Comparison of ENCODE assay signal across 22 cellular contexts in the genomic region with DNA sequence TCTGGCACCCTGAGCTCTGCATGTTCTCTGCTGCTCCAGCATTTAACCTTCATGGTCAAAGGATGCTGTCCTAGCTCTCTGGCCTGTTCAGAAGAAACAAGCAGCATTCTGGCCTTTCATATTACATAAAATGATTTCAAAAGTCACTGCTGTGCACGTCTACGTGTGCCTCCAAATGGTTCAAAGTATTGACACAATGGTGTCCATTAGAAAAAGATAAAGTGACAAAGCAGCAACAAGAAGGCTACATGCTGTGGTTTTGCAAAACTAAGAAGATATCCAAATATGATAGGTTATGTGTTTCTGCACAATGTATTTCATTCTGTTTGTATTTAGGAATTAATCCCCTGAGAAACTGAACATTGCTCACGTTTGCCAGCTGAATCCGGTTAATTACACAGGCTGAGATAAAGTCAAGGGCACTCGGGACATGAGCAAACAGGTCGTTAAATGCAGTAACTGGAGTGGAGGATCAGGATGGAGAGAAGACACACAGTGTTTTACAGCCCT.
DNase-seq lines count a peak whose midpoint lies in the region; ATAC-seq and TF ChIP-seq lines count a peak whose summit lies in the region.
"Had no signal": no experiment of that assay in that cellular context is flagged by ENCODE, and none has a peak within 500 bp of the region (broad histone marks: within the 10 kb centered on the region; RNA-seq: fewer than 3 reads in every experiment).

No MANE protein-coding gene starts in this region.

- no peak overlapping the region for H3K4ac ChIP-seq in neuronal stem cell (ENCODE audit: low read length)

- intact Hi-C loops in Right ventricle myocardium superior (cut with DNase I): no loop called here
- intact Hi-C loops in spleen (cut with DNase I; ENCODE audit: low total_unique reads): no loop called here

- peaks cover 0 to 8% of the 10 kb centered on the region in 2 donors for H3K4me1 ChIP-seq in right atrium auricular region
- no peaks in the 10 kb centered on the region for H3K4me1 ChIP-seq in spleen
- peaks cover 0 to 2% of the 10 kb centered on the region in 2 donors for H3K4me1 ChIP-seq in neuronal stem cell (ENCODE audit: control insufficient read depth in 2 of 2, insufficient read depth in 1 of 2, low read depth in 1 of 2, low read length in 2 of 2)
- H3K4me1 ChIP-seq: uterus had no signal

- H3K27me3 Mint-ChIP-seq in T-helper 17 cell: peaks cover 14% of the 10 kb centered on the region

- TF ChIP-seq CTCF in right atrium auricular region (IDR thresholded peaks at IDR 0.05) (no peak), spleen (IDR thresholded peaks at IDR 0.05 in 8 of 11, conservative IDR thresholded peaks at IDR 0.05 in 3 of 11) (no peak)

- H2BK5ac ChIP-seq in neuronal stem cell (ENCODE audit: low read length): no peak overlapping the region

- no peak overlapping the region for H3K9ac ChIP-seq in neuronal stem cell (ENCODE audit: low read depth, low read length, poor library complexity)
- H3K9ac ChIP-seq: KMS-11 had no signal

- H3K18ac ChIP-seq in neuronal stem cell (ENCODE audit: low read length): no peak overlapping the region

- H3K27ac ChIP-seq in right atrium auricular region (no peak overlapping the region), spleen (no peak overlapping the region), neuronal stem cell (replicated peaks; ENCODE audit: low read length) (no peak overlapping the region)
- H3K27ac ChIP-seq: coronary artery, KMS-11, SK-N-MC, uterus had no signal

- ATAC-seq in Right ventricle myocardium superior (ENCODE audit: poor library complexity) (peak; percentile 57), T-helper 17 cell (no peak)
- ATAC-seq: left ventricle myocardium superior; stimulated activated naive CD8-positive, alpha-beta T cell treated with anti-CD3 and anti-CD28 coated beads, Interleukin-15, amount 100 ng/mL, for 72 hours had no signal

- no peak overlapping the region for H2BK12ac ChIP-seq in neuronal stem cell (ENCODE audit: low read length)

- no peak overlapping the region for H2AK5ac ChIP-seq in neuronal stem cell (ENCODE audit: low read depth, low read length)

- H3K36me3 ChIP-seq in right atrium auricular region (no peaks in the 10 kb centered on the region), spleen (no peaks in the 10 kb centered on the region), neuronal stem cell (replicated peaks in 1 of 2; ENCODE audit: control insufficient read depth in 2 of 2, insufficient read depth in 2 of 2, low read length in 2 of 2) (no peaks in the 10 kb centered on the region)
- H3K36me3 ChIP-seq: uterus had no signal

- no peak overlapping the region for H3K27ac Mint-ChIP-seq in T-helper 17 cell
- H3K27ac Mint-ChIP-seq: CD4-positive, alpha-beta memory T cell; stimulated activated naive CD8-positive, alpha-beta T cell treated with anti-CD3 and anti-CD28 coated beads, Interleukin-15, amount 100 ng/mL, for 72 hours had no signal

- no peak for TF ChIP-seq POLR2A in spleen (IDR thresholded peaks at IDR 0.05)

- H3K36me3 Mint-ChIP-seq in T-helper 17 cell (ENCODE audit: low read depth): no peaks in the 10 kb centered on the region
- H3K36me3 Mint-ChIP-seq: CD4-positive, alpha-beta memory T cell had no signal

- H3K4me3 ChIP-seq in right atrium auricular region: no peak overlapping the region
- H3K4me3 ChIP-seq in spleen: no peak overlapping the region
- no peak overlapping the region for H3K4me3 ChIP-seq in neuronal stem cell (ENCODE audit: low read length in 2 of 2)
- H3K4me3 ChIP-seq: coronary artery, SK-N-MC, uterus had no signal

- no peak overlapping the region for H2AFZ ChIP-seq in neuronal stem cell (ENCODE audit: low read length)

- no peak overlapping the region for H4K91ac ChIP-seq in neuronal stem cell (ENCODE audit: low read depth, low read length, poor library complexity)

- WGBS in spleen, 5 donors: 58 to 74% (median 64%) methylated on average over 6 of the region's 6 CpGs
- WGBS in neuronal stem cell (ENCODE audit: extremely low coverage in 2 of 2, insufficient read length in 2 of 2, insufficient replicate concordance in 1 of 2), 2 donors: no CpG with 5 or more reads among the region's 6 CpGs

- H2BK15ac ChIP-seq in neuronal stem cell (ENCODE audit: low read length): no peak overlapping the region

- peaks cover 4% of the 10 kb centered on the region for H3K4me1 Mint-ChIP-seq in T-helper 17 cell
- H3K4me1 Mint-ChIP-seq: stimulated activated naive CD8-positive, alpha-beta T cell treated with anti-CD3 and anti-CD28 coated beads, Interleukin-15, amount 100 ng/mL, for 72 hours had no signal

- H3K9me3 ChIP-seq in right atrium auricular region (no peaks in the 10 kb centered on the region), spleen (no peaks in the 10 kb centered on the region), neuronal stem cell (replicated peaks in 1 of 2; ENCODE audit: control insufficient read depth in 2 of 2, insufficient read depth in 1 of 2, low read depth in 1 of 2, low read length in 2 of 2) (no peaks in the 10 kb centered on the region), T-helper 17 cell (ENCODE audit: control insufficient read depth, low read length, poor library complexity, severe bottlenecking) (no peaks in the 10 kb centered on the region)
- H3K9me3 ChIP-seq: uterus had no signal

- no peaks in the 10 kb centered on the region for H3K27me3 ChIP-seq in right atrium auricular region
- H3K27me3 ChIP-seq in spleen (replicated peaks in 1 of 7): no peaks in the 10 kb centered on the region
- no peaks in the 10 kb centered on the region for H3K27me3 ChIP-seq in neuronal stem cell (ENCODE audit: control insufficient read depth in 3 of 3, insufficient read depth in 3 of 3, low read depth in 1 of 3, low read length in 3 of 3)
- H3K27me3 ChIP-seq: uterus had no signal

- H3K23ac ChIP-seq in neuronal stem cell (ENCODE audit: low read depth, low read length, poor library complexity): no peak overlapping the region

- no peak for DNase-seq in Right ventricle myocardium superior
- DNase-seq in right atrium auricular region (ENCODE audit: low spot score): no peak
- peak; percentile 54 for DNase-seq in NCI-H2196 (lab: John Stamatoyannopoulos, UW; ENCODE audit: unreplicated experiment)
- DNase-seq in SHP77 treated with DMSO at 0.1 percent for 48 hours (lab: John Stamatoyannopoulos, UW): peak; percentile 64
- no peak for DNase-seq in spleen
- no peak for DNase-seq in neuronal stem cell (ENCODE audit: low spot score)
- DNase-seq in germinal center (ENCODE audit: low spot score): no peak
- no peak for DNase-seq in T-helper 17 cell
- DNase-seq: activated CD4-positive, alpha-beta T cell treated with anti-CD3 and anti-CD28 coated beads, Interleukin-2, amount 50 U/mL, for 1 hour; activated naive CD4-positive, alpha-beta T cell treated with anti-CD3 and anti-CD28 coated beads, Interleukin-2, amount 50 U/mL, for 16 hours; activated T-cell treated with anti-CD3 and anti-CD28 coated beads, Interleukin-2, amount 50 U/mL, for 1 hour; CD4-positive, alpha-beta memory T cell; foreskin melanocyte; GF-D8; left ventricle myocardium superior; NCI-H1930; posterior cingulate gyrus; stimulated activated naive CD8-positive, alpha-beta T cell treated with anti-CD3 and anti-CD28 coated beads, Interleukin-15, amount 100 ng/mL, for 72 hours; uterus had no signal

- no peak overlapping the region for H2BK120ac ChIP-seq in neuronal stem cell (ENCODE audit: low read depth, low read length)

- no peaks in the 10 kb centered on the region for H3K79me1 ChIP-seq in neuronal stem cell (ENCODE audit: low read depth, low read length)

- no peak overlapping the region for H3K4me3 Mint-ChIP-seq in T-helper 17 cell
- H3K4me3 Mint-ChIP-seq: CD4-positive, alpha-beta memory T cell; stimulated activated naive CD8-positive, alpha-beta T cell treated with anti-CD3 and anti-CD28 coated beads, Interleukin-15, amount 100 ng/mL, for 72 hours had no signal

- no peak overlapping the region for H3K14ac ChIP-seq in neuronal stem cell (ENCODE audit: low read length)

- H3K4me2 ChIP-seq in neuronal stem cell (ENCODE audit: insufficient read depth, low read length, poor library complexity, severe bottlenecking): no peak overlapping the region
- H3K4me2 ChIP-seq: KMS-11 had no signal

- no peak overlapping the region for H4K8ac ChIP-seq in neuronal stem cell (ENCODE audit: low read depth, low read length)

Comparison
In these comparisons a context has a peak if more than half of its experiments do, and no peak if none do; other contexts are left out.
1. DNase-seq: peak in NCI-H2196 (single experiment) and SHP77 treated with DMSO at 0.1 percent for 48 hours (single experiment); none in Right ventricle myocardium superior (single experiment), right atrium auricular region (single experiment), spleen (single experiment), neuronal stem cell (single experiment), germinal center (single experiment) and T-helper 17 cell (0 of 3).